ENCODE assay signal across 13 cellular contexts in genomic region chr4:115537387-115537786, GRCh38.
DNase-seq lines count a peak whose midpoint lies in the region; ATAC-seq and TF ChIP-seq lines count a peak whose summit lies in the region.
"Had no signal": no experiment of that assay in that cellular context is flagged by ENCODE, and none has a peak within 500 bp of the region (broad histone marks: within the 10 kb centered on the region; RNA-seq: fewer than 3 reads in every experiment).

No MANE protein-coding gene starts in this region.

- H2BK5ac ChIP-seq in mesenchymal stem cell (ENCODE audit: low read depth, low read length, poor library complexity, severe bottlenecking): no peak overlapping the region

- H3K79me1 ChIP-seq in mesenchymal stem cell (replicated peaks; ENCODE audit: low read length, poor library complexity, severe bottlenecking): no peaks in the 10 kb centered on the region

- peak overlapping the region; percentile 30 for H3K9ac ChIP-seq in SK-N-MC (ENCODE audit: insufficient read length)
- no peak overlapping the region for H3K9ac ChIP-seq in mesenchymal stem cell (ENCODE audit: low read length)

- H2BK12ac ChIP-seq in mesenchymal stem cell (ENCODE audit: low read length in 2 of 2): no peak overlapping the region

- H3K4me2 ChIP-seq in mesenchymal stem cell (ENCODE audit: low read length, poor library complexity, severe bottlenecking): no peak overlapping the region

- no peak overlapping the region for H3K27ac Mint-ChIP-seq in HFFc6
- H3K27ac Mint-ChIP-seq: activated naive CD4-positive, alpha-beta T cell treated with anti-CD3 and anti-CD28 coated beads, Interleukin-2, amount 10 ng/mL, durations not matched to agents 7 days and 5 days; stimulated activated effector memory CD8-positive, alpha-beta T cell treated with anti-CD3 and anti-CD28 coated beads, Interleukin-12 subunit alpha, Interleukin-12 subunit beta, amount 100 ng/mL, for 72 hours had no signal

- TF ChIP-seq POLR2A in gastrocnemius medialis (IDR thresholded peaks at IDR 0.05): no peak

- no peak overlapping the region for H2AFZ ChIP-seq in mesenchymal stem cell (ENCODE audit: low read depth, low read length)

- no CpG with 5 or more reads among the region's 2 CpGs for WGBS in mesenchymal stem cell

- peaks cover 4% of the 10 kb centered on the region; the same call in 1 of the 2 replicates for H3K9me3 ChIP-seq in SK-N-MC (ENCODE audit: low read depth, low read length)
- no peaks in the 10 kb centered on the region for H3K9me3 ChIP-seq in mesenchymal stem cell (ENCODE audit: control insufficient read depth, low read length)
- no peaks in the 10 kb centered on the region for H3K9me3 ChIP-seq in gastrocnemius medialis
- H3K9me3 ChIP-seq: SJSA1 had no signal

- no peak for ATAC-seq in GM21528 (IDR thresholded peaks at IDR 0.05; ENCODE audit: low FRiP score, unreplicated experiment)
- ATAC-seq in GM18858 (IDR thresholded peaks at IDR 0.05; ENCODE audit: unreplicated experiment): no peak
- ATAC-seq in gastrocnemius medialis: no peak
- ATAC-seq: stimulated activated effector memory CD8-positive, alpha-beta T cell treated with anti-CD3 and anti-CD28 coated beads, Interleukin-12 subunit alpha, Interleukin-12 subunit beta, amount 100 ng/mL, for 72 hours had no signal

- TF ChIP-seq CTCF in HFFc6 (IDR thresholded peaks at IDR 0.05): peak; percentile 35; the same call in 1 of the 2 replicates
- TF ChIP-seq CTCF in gastrocnemius medialis (IDR thresholded peaks at IDR 0.05 in 4 of 5, conservative IDR thresholded peaks at IDR 0.05 in 1 of 5): no peak

- no peak overlapping the region for H2BK15ac ChIP-seq in mesenchymal stem cell (ENCODE audit: low read depth, poor library complexity, severe bottlenecking)

- no peak overlapping the region for H3K4me3 Mint-ChIP-seq in HFFc6
- H3K4me3 Mint-ChIP-seq: activated naive CD4-positive, alpha-beta T cell treated with anti-CD3 and anti-CD28 coated beads, Interleukin-2, amount 10 ng/mL, durations not matched to agents 7 days and 5 days; stimulated activated effector memory CD8-positive, alpha-beta T cell treated with anti-CD3 and anti-CD28 coated beads, Interleukin-12 subunit alpha, Interleukin-12 subunit beta, amount 100 ng/mL, for 72 hours had no signal

- H2BK120ac ChIP-seq in mesenchymal stem cell (ENCODE audit: low read depth, low read length): no peak overlapping the region

- H3K27ac ChIP-seq in SK-N-MC (peak overlapping the region; percentile 76), mesenchymal stem cell (ENCODE audit: low read length, poor library complexity, severe bottlenecking) (no peak overlapping the region), gastrocnemius medialis (no peak overlapping the region)
- H3K27ac ChIP-seq: SJSA1 had no signal

- H3K4me3 ChIP-seq in SK-N-MC: peak overlapping the region; percentile 58
- no peak overlapping the region for H3K4me3 ChIP-seq in mesenchymal stem cell (ENCODE audit: insufficient read depth in 1 of 2, low read depth in 1 of 2, low read length in 2 of 2)
- H3K4me3 ChIP-seq in gastrocnemius medialis: no peak overlapping the region
- H3K4me3 ChIP-seq: SJSA1 had no signal

- H3K23ac ChIP-seq in mesenchymal stem cell (ENCODE audit: low read length in 2 of 2): no peak overlapping the region

- no peak overlapping the region for H4K91ac ChIP-seq in mesenchymal stem cell (ENCODE audit: low read length)

- H3K9me3 Mint-ChIP-seq in HFFc6: peaks cover 19% of the 10 kb centered on the region
- H3K9me3 Mint-ChIP-seq: activated naive CD4-positive, alpha-beta T cell treated with anti-CD3 and anti-CD28 coated beads, Interleukin-2, amount 10 ng/mL, durations not matched to agents 7 days and 5 days; stimulated activated effector memory CD8-positive, alpha-beta T cell treated with anti-CD3 and anti-CD28 coated beads, Interleukin-12 subunit alpha, Interleukin-12 subunit beta, amount 100 ng/mL, for 72 hours had no signal

- no peak overlapping the region for H4K8ac ChIP-seq in mesenchymal stem cell (ENCODE audit: low read length)

- no peaks in the 10 kb centered on the region for H3K4me1 Mint-ChIP-seq in HFFc6 (ENCODE audit: low read depth)
- H3K4me1 Mint-ChIP-seq: activated naive CD4-positive, alpha-beta T cell treated with anti-CD3 and anti-CD28 coated beads, Interleukin-2, amount 10 ng/mL, durations not matched to agents 7 days and 5 days; stimulated activated effector memory CD8-positive, alpha-beta T cell treated with anti-CD3 and anti-CD28 coated beads, Interleukin-12 subunit alpha, Interleukin-12 subunit beta, amount 100 ng/mL, for 72 hours had no signal

- H3K4me1 ChIP-seq in mesenchymal stem cell (ENCODE audit: control insufficient read depth, insufficient read depth, low read depth, low read length): no peaks in the 10 kb centered on the region
- H3K4me1 ChIP-seq in gastrocnemius medialis: no peaks in the 10 kb centered on the region
- H3K4me1 ChIP-seq: SJSA1 had no signal

- H3K27me3 Mint-ChIP-seq in HFFc6 (ENCODE audit: insufficient read depth): no peaks in the 10 kb centered on the region
- H3K27me3 Mint-ChIP-seq: activated naive CD4-positive, alpha-beta T cell treated with anti-CD3 and anti-CD28 coated beads, Interleukin-2, amount 10 ng/mL, durations not matched to agents 7 days and 5 days had no signal

- intact Hi-C loops in gastrocnemius medialis (cut with DNase I; ENCODE audit: low total_unique reads): no loop called here

- DNase-seq in CD1c-positive myeloid dendritic cell (ENCODE audit: extremely low spot score): peak; percentile 8
- DNase-seq in HFFc6: no peak
- DNase-seq in SK-N-MC (ENCODE audit: low read depth, low spot score): peak; percentile 71
- peak; percentile 12 for DNase-seq in mesenchymal stem cell
- no peak for DNase-seq in NK-92 (lab: John Stamatoyannopoulos, UW; ENCODE audit: unreplicated experiment)
- no peak for DNase-seq in gastrocnemius medialis
- DNase-seq: activated naive CD4-positive, alpha-beta T cell treated with anti-CD3 and anti-CD28 coated beads, Interleukin-2, amount 10 ng/mL, durations not matched to agents 7 days and 5 days; dermis blood vessel endothelial cell; EL had no signal

- H3K36me3 Mint-ChIP-seq in HFFc6 (ENCODE audit: low read depth): no peaks in the 10 kb centered on the region; the same call in 1 of the 2 replicates
- H3K36me3 Mint-ChIP-seq: activated naive CD4-positive, alpha-beta T cell treated with anti-CD3 and anti-CD28 coated beads, Interleukin-2, amount 10 ng/mL, durations not matched to agents 7 days and 5 days; stimulated activated effector memory CD8-positive, alpha-beta T cell treated with anti-CD3 and anti-CD28 coated beads, Interleukin-12 subunit alpha, Interleukin-12 subunit beta, amount 100 ng/mL, for 72 hours had no signal

- in situ Hi-C loops in gastrocnemius medialis (cut with MboI; ENCODE audit: low sequenced_read_pairs in 4 of 4): no loop called here

- H3K27me3 ChIP-seq in mesenchymal stem cell (ENCODE audit: control insufficient read depth in 1 of 2, insufficient read depth in 1 of 2, low read length in 2 of 2) (no peaks in the 10 kb centered on the region), gastrocnemius medialis (no peaks in the 10 kb centered on the region)
- H3K27me3 ChIP-seq: SJSA1 had no signal

- no peak overlapping the region for H3K14ac ChIP-seq in mesenchymal stem cell (ENCODE audit: low read length in 2 of 2)

- H2AK5ac ChIP-seq in mesenchymal stem cell (ENCODE audit: low read length, severe bottlenecking): no peak overlapping the region

- no peak overlapping the region for H3K18ac ChIP-seq in mesenchymal stem cell (ENCODE audit: low read depth in 1 of 2, low read length in 2 of 2)

- H3K36me3 ChIP-seq in SK-N-MC (ENCODE audit: insufficient read depth, low read length): no peaks in the 10 kb centered on the region
- no peaks in the 10 kb centered on the region for H3K36me3 ChIP-seq in mesenchymal stem cell (ENCODE audit: control insufficient read depth in 1 of 2, insufficient read depth in 2 of 2, low read depth in 1 of 2, low read length in 2 of 2)
- no peaks in the 10 kb centered on the region for H3K36me3 ChIP-seq in gastrocnemius medialis
- H3K36me3 ChIP-seq: SJSA1 had no signal

- H3K4ac ChIP-seq in mesenchymal stem cell (ENCODE audit: low read depth in 1 of 2, low read length in 2 of 2): no peak overlapping the region

Comparison
In these comparisons a context has a peak if more than half of its experiments do, and no peak if none do; other contexts are left out.
1. DNase-seq: peak in CD1c-positive myeloid dendritic cell (single experiment), SK-N-MC (single experiment) and mesenchymal stem cell (single experiment); none in HFFc6 (single experiment), NK-92 (single experiment) and gastrocnemius medialis (0 of 2).